1 cellular context compared by ENCODE assay signal in the genomic region with DNA sequence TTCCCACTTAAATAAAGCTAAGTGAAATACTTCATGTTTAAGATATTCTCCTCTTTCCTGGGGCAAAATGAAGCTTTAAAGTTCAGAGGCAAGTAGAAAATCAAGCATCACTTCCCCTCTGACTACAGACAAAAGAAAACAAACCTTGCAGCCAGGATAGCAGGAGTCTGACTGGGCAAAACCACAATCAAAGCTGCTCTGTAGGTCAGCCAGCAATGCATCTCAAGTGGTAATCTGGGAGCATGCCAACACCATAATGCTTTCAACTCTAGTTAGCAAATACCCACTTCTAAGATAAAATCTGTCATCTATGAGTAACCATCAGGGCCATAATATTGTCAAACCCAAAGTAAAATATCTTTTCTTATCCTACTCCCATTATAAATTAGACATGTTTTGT.
TF ChIP-seq lines count a peak whose summit lies in the region.

No MANE protein-coding gene starts in this region.

TF ChIP-seq in GM23338, 12 proteins besides CTCF, POLR2A, EP300 and RAD21 (continued from another document):
- TF ChIP-seq, protein P1, sequence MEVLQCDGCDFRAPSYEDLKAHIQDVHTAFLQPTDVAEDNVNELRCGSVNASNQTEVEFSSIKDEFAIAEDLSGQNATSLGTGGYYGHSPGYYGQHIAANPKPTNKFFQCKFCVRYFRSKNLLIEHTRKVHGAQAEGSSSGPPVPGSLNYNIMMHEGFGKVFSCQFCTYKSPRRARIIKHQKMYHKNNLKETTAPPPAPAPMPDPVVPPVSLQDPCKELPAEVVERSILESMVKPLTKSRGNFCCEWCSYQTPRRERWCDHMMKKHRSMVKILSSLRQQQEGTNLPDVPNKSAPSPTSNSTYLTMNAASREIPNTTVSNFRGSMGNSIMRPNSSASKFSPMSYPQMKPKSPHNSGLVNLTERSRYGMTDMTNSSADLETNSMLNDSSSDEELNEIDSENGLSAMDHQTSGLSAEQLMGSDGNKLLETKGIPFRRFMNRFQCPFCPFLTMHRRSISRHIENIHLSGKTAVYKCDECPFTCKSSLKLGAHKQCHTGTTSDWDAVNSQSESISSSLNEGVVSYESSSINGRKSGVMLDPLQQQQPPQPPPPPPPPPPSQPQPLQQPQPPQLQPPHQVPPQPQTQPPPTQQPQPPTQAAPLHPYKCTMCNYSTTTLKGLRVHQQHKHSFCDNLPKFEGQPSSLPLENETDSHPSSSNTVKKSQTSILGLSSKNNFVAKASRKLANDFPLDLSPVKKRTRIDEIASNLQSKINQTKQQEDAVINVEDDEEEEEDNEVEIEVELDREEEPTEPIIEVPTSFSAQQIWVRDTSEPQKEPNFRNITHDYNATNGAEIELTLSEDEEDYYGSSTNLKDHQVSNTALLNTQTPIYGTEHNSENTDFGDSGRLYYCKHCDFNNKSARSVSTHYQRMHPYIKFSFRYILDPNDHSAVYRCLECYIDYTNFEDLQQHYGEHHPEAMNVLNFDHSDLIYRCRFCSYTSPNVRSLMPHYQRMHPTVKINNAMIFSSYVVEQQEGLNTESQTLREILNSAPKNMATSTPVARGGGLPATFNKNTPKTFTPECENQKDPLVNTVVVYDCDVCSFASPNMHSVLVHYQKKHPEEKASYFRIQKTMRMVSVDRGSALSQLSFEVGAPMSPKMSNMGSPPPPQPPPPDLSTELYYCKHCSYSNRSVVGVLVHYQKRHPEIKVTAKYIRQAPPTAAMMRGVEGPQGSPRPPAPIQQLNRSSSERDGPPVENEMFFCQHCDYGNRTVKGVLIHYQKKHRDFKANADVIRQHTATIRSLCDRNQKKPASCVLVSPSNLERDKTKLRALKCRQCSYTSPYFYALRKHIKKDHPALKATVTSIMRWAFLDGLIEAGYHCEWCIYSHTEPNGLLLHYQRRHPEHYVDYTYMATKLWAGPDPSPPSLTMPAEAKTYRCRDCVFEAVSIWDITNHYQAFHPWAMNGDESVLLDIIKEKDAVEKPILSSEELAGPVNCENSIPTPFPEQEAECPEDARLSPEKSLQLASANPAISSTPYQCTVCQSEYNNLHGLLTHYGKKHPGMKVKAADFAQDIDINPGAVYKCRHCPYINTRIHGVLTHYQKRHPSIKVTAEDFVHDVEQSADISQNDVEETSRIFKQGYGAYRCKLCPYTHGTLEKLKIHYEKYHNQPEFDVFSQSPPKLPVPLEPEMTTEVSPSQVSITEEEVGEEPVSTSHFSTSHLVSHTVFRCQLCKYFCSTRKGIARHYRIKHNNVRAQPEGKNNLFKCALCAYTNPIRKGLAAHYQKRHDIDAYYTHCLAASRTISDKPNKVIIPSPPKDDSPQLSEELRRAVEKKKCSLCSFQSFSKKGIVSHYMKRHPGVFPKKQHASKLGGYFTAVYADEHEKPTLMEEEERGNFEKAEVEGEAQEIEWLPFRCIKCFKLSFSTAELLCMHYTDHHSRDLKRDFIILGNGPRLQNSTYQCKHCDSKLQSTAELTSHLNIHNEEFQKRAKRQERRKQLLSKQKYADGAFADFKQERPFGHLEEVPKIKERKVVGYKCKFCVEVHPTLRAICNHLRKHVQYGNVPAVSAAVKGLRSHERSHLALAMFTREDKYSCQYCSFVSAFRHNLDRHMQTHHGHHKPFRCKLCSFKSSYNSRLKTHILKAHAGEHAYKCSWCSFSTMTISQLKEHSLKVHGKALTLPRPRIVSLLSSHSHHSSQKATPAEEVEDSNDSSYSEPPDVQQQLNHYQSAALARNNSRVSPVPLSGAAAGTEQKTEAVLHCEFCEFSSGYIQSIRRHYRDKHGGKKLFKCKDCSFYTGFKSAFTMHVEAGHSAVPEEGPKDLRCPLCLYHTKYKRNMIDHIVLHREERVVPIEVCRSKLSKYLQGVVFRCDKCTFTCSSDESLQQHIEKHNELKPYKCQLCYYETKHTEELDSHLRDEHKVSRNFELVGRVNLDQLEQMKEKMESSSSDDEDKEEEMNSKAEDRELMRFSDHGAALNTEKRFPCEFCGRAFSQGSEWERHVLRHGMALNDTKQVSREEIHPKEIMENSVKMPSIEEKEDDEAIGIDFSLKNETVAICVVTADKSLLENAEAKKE (CRISPR knock-in tag; IDR thresholded peaks at IDR 0.05) = no peak
- TF ChIP-seq EZH2phosphoT487 (IDR thresholded peaks at IDR 0.05; ENCODE audit: unreplicated experiment) (no peak), POLR2AphosphoS5 (IDR thresholded peaks at IDR 0.05; ENCODE audit: low read depth) (no peak), ZNF114 (CRISPR knock-in tag; IDR thresholded peaks at IDR 0.05) (no peak)
- TF ChIP-seq, protein P2, sequence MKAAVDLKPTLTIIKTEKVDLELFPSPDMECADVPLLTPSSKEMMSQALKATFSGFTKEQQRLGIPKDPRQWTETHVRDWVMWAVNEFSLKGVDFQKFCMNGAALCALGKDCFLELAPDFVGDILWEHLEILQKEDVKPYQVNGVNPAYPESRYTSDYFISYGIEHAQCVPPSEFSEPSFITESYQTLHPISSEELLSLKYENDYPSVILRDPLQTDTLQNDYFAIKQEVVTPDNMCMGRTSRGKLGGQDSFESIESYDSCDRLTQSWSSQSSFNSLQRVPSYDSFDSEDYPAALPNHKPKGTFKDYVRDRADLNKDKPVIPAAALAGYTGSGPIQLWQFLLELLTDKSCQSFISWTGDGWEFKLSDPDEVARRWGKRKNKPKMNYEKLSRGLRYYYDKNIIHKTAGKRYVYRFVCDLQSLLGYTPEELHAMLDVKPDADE (IDR thresholded peaks at IDR 0.05) = no peak
